Comparison of ENCODE assay signal across 9 cellular contexts in the genomic region with DNA sequence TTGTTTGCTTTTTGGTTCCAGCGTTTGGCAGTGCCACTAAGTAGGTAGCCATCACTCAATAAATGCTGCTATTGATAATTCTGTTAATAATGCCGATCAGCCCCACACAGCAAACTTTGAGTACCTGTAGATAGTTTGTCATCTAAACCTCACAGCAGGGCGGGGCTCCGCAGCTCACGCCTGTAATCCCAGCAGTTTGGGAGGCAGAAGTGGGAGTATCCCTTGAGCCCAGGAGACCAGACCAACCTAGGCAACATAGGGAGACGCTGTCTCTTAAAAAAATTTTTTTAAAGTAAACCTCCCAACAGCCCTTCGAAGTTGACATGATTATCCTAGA. TPM values are rescaled to one million over a fixed set of nuclear protein-coding genes. Genes with fewer than 3 reads are reported as not detected.
DNase-seq lines count a peak whose midpoint lies in the region; ATAC-seq and TF ChIP-seq lines count a peak whose summit lies in the region.
"Had no signal": no experiment of that assay in that cellular context is flagged by ENCODE, and none has a peak within 500 bp of the region (broad histone marks: within the 10 kb centered on the region; RNA-seq: fewer than 3 reads in every experiment).

No MANE protein-coding gene starts in this region.

- POLR2A ChIA-PET in Panc1 (lab: Charles Lee) = no interaction called here

- H3K9me3 ChIP-seq in DOHH2 (ENCODE audit: control insufficient read depth, insufficient read depth, low read length) = no peaks in the 10 kb centered on the region
- H3K9me3 ChIP-seq in Panc1 (ENCODE audit: control insufficient read depth, insufficient read depth, low read depth, low read length) = no peaks in the 10 kb centered on the region
- no peaks in the 10 kb centered on the region for H3K9me3 ChIP-seq in esophagus muscularis mucosa
- H3K9me3 ChIP-seq in psoas muscle = no peaks in the 10 kb centered on the region

- no peak for TF ChIP-seq POLR2A in esophagus muscularis mucosa (IDR thresholded peaks at IDR 0.05; ENCODE audit: low read depth)

- in situ Hi-C loops in Panc1 (cut with HindIII; ENCODE audit: low pct_unique_long_range_greater_than_20kb, low sequenced_read_pairs) = no loop called here

- no peak for TF ChIP-seq EP300 in esophagus muscularis mucosa (IDR thresholded peaks at IDR 0.05)

- H3K36me3 ChIP-seq in DOHH2 (ENCODE audit: control insufficient read depth, low read length) (peaks cover 60% of the 10 kb centered on the region), Panc1 (ENCODE audit: control insufficient read depth, insufficient read depth, low read length) (no peaks in the 10 kb centered on the region; the same call in 1 of the 2 replicates), esophagus muscularis mucosa (peaks cover 6 to 15% (median 10%) of the 10 kb centered on the region in 4 donors), psoas muscle (ENCODE audit: insufficient read depth in 1 of 2, low read depth in 1 of 2) (peaks cover 0 to 10% of the 10 kb centered on the region in 2 donors)

- H3K27ac ChIP-seq in DOHH2 (ENCODE audit: low read depth, low read length) (no peak overlapping the region), Panc1 (ENCODE audit: low read length) (peak overlapping the region; percentile 95), esophagus muscularis mucosa (replicated peaks in 1 of 4) (peak overlapping the region; percentile 30 to 97 (median 94)), psoas muscle (peak overlapping the region; percentile 95)

- CTCF ChIA-PET in Panc1 (lab: Charles Lee) = interaction anchor here (0.5 kb wide), 1 partner anchor 12 kb away, joined by 6 read pairs; no protein-coding TSS in a partner anchor

- TF ChIP-seq CTCF in DOHH2 (IDR thresholded peaks at IDR 0.05; ENCODE audit: low read depth, low read length, poor library complexity, severe bottlenecking) (no peak), Panc1 (IDR thresholded peaks at IDR 0.05) (no peak), esophagus muscularis mucosa (IDR thresholded peaks at IDR 0.05) (no peak), psoas muscle (IDR thresholded peaks at IDR 0.05) (no peak)

- 67% methylated on average over 7 of the region's 7 CpGs for whole genome bisulfite sequencing in esophagus muscularis mucosa
- WGBS in psoas muscle, 3 donors = 69 to 70% (median 69%) methylated on average over 7 of the region's 7 CpGs

- H3K9me2 ChIP-seq in DOHH2 (replicated peaks; ENCODE audit: control insufficient read depth, low read length) = no peaks in the 10 kb centered on the region

- H3F3A ChIP-seq in DOHH2 (ENCODE audit: control insufficient read depth, insufficient read depth) = peaks cover 6% of the 10 kb centered on the region; the same call in 1 of the 2 replicates

- no TSS peak for BruUV-seq in Panc1 (replicated peaks; lab: Mats Ljungman, UMichigan)

- ATAC-seq in Panc1 (no peak), psoas muscle (no peak)

- intact Hi-C loops in Panc1 (cut with micrococcal nuclease; ENCODE audit: unreplicated experiment) = loop anchor here (5.0 kb wide), 1 partner anchor 332 kb away; no protein-coding TSS in a partner anchor
- intact Hi-C loops in esophagus muscularis mucosa (cut with DNase I) = no loop called here
- intact Hi-C loops in psoas muscle (cut with DNase I) = no loop called here

- H3K4me1 ChIP-seq in DOHH2 (ENCODE audit: control insufficient read depth, low read length) (peaks cover 37% of the 10 kb centered on the region), Panc1 (ENCODE audit: control insufficient read depth, insufficient read depth, low read length) (peaks cover 39% of the 10 kb centered on the region), esophagus muscularis mucosa (peaks cover 37 to 64% (median 58%) of the 10 kb centered on the region in 4 donors), psoas muscle (peaks cover 49% of the 10 kb centered on the region)

- DNase-seq in Panc1 (ENCODE audit: low read depth, low spot score) (no peak), esophagus muscularis mucosa (ENCODE audit: extremely low spot score) (no peak), psoas muscle (no peak), NCI-H1092 treated with DMSO at 0.1 percent for 48 hours (lab: John Stamatoyannopoulos, UW) (no peak), GM03348 (ENCODE audit: low spot score) (no peak), amniotic stem cell (lab: John Stamatoyannopoulos, UW) (no peak), NK-92 (lab: John Stamatoyannopoulos, UW; ENCODE audit: unreplicated experiment) (no peak)

- H3K4me2 ChIP-seq in DOHH2 (ENCODE audit: low read length) = peak overlapping the region; percentile 91

- H3K27me3 ChIP-seq in DOHH2 (ENCODE audit: control insufficient read depth, low read length) = no peaks in the 10 kb centered on the region
- no peaks in the 10 kb centered on the region for H3K27me3 ChIP-seq in Panc1 (ENCODE audit: control insufficient read depth, insufficient read depth, low read length)
- H3K27me3 ChIP-seq in esophagus muscularis mucosa = no peaks in the 10 kb centered on the region
- no peaks in the 10 kb centered on the region for H3K27me3 ChIP-seq in psoas muscle (ENCODE audit: insufficient read depth in 3 of 3, low read length in 2 of 3)

- H4K20me1 ChIP-seq in DOHH2 (ENCODE audit: control insufficient read depth, insufficient read depth, low read depth, low read length) = peaks cover 32% of the 10 kb centered on the region

- peaks cover 87% of the 10 kb centered on the region for H3K79me2 ChIP-seq in DOHH2 (ENCODE audit: control insufficient read depth, low read length)

- H3K4me3 ChIP-seq in DOHH2 (ENCODE audit: low read length) (peak overlapping the region; percentile 99), Panc1 (ENCODE audit: low read depth in 2 of 2, low read length in 2 of 2) (peak overlapping the region; percentile 88 to 99), esophagus muscularis mucosa (peak overlapping the region; percentile 73 to 96 (median 92)), psoas muscle (peak overlapping the region; percentile 98)

RNA-seq across cellular contexts. Expression of gene BFAR, which starts 1.6 kb away (rescaled TPM):
- total RNA-seq in Panc1 (2021; ENCODE audit: unreplicated experiment) (114 TPM), esophagus muscularis mucosa (10 to 100 TPM; 39.1 to 59.8 (median 54.7) TPM), psoas muscle (10 to 100 TPM; 37.5 to 62.3 (median 45.7) TPM)
- 74.3 TPM for polyA plus RNA-seq in Panc1 (2012; ENCODE audit: insufficient read length)
- polyA plus RNA-seq in psoas muscle = 10 to 100 TPM; 36.0 to 63.7 (median 55.2) TPM

RNA-seq across cellular contexts. Expression of gene PARN, which starts 4.3 kb away (rescaled TPM):
- total RNA-seq in Panc1 (2021; ENCODE audit: unreplicated experiment) (57.8 TPM), esophagus muscularis mucosa (10 to 100 TPM; 32.6 to 43.5 (median 36.1) TPM), psoas muscle (10 to 100 TPM; 11.6 to 15.0 (median 14.3) TPM)
- polyA plus RNA-seq in Panc1 (2012; ENCODE audit: insufficient read length) = 47.2 TPM
- polyA plus RNA-seq in psoas muscle = 10 to 100 TPM; 10.3 to 20.9 (median 10.3) TPM

RNA-seq across cellular contexts. Expression of gene PLA2G10, which starts 59.8 kb away (rescaled TPM):
- total RNA-seq in Panc1 (2021; ENCODE audit: unreplicated experiment) = 0.23 TPM
- polyA plus RNA-seq in Panc1 (2012; ENCODE audit: insufficient read length) = not detected
- total RNA-seq in esophagus muscularis mucosa = not detected
- not detected for total RNA-seq in psoas muscle
- polyA plus RNA-seq in psoas muscle = not detected
- total RNA-seq: renal cortical epithelial cell had no signal
